ENCODE assay signal across 1 cellular context in the genomic region with DNA sequence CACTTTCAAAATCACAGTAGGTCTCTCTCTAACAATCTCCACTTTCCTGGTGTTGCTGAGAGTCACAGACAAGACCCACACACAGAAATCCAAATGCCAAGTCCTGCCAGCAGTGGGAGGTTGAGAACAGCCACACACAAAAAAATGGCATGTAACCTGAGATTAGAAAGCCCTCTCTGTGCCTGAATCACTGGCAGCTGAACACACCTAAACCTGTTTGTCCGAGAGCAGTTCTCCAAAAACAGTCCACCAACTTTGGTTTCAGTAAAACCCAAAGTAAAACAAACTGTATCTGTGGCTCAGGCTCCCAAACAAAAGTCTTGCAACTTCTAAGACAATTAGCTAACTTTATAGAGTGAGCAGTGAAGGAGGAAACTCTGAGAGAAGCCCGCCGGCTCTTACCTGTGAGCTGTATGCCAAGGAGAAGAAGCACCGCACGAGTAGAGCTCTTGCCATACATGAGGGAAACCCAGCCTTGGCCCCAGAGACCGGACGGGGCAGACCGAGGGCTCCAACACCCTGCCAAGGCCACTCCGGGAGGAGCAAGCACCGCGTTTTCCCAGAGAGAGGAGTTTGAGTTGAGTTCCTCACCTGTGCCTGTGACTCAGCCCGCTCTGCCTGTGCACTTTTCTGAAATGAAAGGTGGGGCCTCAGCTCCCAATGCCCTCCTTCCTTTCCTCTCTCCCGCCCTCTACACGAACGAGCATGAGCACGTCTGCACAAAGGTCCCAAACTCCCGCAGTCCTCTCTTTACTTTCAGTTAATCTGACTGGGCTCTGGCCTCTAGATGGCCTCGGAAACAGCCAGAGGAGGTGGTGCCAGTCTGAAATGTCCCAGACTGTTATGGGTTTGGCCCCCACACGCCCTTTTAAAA.
TF ChIP-seq lines count a peak whose summit lies in the region.

A gene (minus strand): TSS at position 604 of the 874 bp plus-strand sequence. CDS start 144 bp downstream, at position 460.

TF ChIP-seq in HepG2, 621 proteins besides CTCF, POLR2A, EP300 and RAD21 (continued from another document and continues in another):
- TF ChIP-seq, protein P1, sequence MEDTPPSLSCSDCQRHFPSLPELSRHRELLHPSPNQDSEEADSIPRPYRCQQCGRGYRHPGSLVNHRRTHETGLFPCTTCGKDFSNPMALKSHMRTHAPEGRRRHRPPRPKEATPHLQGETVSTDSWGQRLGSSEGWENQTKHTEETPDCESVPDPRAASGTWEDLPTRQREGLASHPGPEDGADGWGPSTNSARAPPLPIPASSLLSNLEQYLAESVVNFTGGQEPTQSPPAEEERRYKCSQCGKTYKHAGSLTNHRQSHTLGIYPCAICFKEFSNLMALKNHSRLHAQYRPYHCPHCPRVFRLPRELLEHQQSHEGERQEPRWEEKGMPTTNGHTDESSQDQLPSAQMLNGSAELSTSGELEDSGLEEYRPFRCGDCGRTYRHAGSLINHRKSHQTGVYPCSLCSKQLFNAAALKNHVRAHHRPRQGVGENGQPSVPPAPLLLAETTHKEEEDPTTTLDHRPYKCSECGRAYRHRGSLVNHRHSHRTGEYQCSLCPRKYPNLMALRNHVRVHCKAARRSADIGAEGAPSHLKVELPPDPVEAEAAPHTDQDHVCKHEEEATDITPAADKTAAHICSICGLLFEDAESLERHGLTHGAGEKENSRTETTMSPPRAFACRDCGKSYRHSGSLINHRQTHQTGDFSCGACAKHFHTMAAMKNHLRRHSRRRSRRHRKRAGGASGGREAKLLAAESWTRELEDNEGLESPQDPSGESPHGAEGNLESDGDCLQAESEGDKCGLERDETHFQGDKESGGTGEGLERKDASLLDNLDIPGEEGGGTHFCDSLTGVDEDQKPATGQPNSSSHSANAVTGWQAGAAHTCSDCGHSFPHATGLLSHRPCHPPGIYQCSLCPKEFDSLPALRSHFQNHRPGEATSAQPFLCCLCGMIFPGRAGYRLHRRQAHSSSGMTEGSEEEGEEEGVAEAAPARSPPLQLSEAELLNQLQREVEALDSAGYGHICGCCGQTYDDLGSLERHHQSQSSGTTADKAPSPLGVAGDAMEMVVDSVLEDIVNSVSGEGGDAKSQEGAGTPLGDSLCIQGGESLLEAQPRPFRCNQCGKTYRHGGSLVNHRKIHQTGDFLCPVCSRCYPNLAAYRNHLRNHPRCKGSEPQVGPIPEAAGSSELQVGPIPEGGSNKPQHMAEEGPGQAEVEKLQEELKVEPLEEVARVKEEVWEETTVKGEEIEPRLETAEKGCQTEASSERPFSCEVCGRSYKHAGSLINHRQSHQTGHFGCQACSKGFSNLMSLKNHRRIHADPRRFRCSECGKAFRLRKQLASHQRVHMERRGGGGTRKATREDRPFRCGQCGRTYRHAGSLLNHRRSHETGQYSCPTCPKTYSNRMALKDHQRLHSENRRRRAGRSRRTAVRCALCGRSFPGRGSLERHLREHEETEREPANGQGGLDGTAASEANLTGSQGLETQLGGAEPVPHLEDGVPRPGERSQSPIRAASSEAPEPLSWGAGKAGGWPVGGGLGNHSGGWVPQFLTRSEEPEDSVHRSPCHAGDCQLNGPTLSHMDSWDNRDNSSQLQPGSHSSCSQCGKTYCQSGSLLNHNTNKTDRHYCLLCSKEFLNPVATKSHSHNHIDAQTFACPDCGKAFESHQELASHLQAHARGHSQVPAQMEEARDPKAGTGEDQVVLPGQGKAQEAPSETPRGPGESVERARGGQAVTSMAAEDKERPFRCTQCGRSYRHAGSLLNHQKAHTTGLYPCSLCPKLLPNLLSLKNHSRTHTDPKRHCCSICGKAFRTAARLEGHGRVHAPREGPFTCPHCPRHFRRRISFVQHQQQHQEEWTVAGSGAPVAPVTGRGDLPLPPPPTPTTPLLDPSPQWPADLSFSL (CRISPR knock-in tag; IDR thresholded peaks at IDR 0.05) = no peak
- TF ChIP-seq ZNF382 (CRISPR knock-in tag; IDR thresholded peaks at IDR 0.05; ENCODE audit: borderline replicate concordance) (no peak), CHCHD3 (CRISPR knock-in tag; IDR thresholded peaks at IDR 0.05) (no peak), GATAD1 (CRISPR knock-in tag; IDR thresholded peaks at IDR 0.05) (no peak; the same call in 1 of the 2 replicates), NR2F2 (IDR thresholded peaks at IDR 0.05; ENCODE audit: borderline replicate concordance, low read depth) (no peak), MEIS2 (CRISPR knock-in tag; IDR thresholded peaks at IDR 0.05) (no peak), NFE2 (CRISPR knock-in tag; IDR thresholded peaks at IDR 0.05) (no peak), RARA (CRISPR knock-in tag; IDR thresholded peaks at IDR 0.05) (peak; percentile 26; the same call in 1 of the 2 replicates), CBFB (CRISPR knock-in tag; IDR thresholded peaks at IDR 0.05) (no peak), KDM2A (CRISPR knock-in tag; IDR thresholded peaks at IDR 0.05; ENCODE audit: borderline replicate concordance, low read depth) (no peak), SUZ12 (IDR thresholded peaks at IDR 0.05; ENCODE audit: low read depth, low read length) (no peak), RXRA (CRISPR knock-in tag; IDR thresholded peaks at IDR 0.05) (no peak), HNRNPUL1 (IDR thresholded peaks at IDR 0.05; ENCODE audit: low read depth, low read length) (no peak), PAX8 (CRISPR knock-in tag; IDR thresholded peaks at IDR 0.05; ENCODE audit: borderline replicate concordance) (no peak), SATB2 (CRISPR knock-in tag; IDR thresholded peaks at IDR 0.05) (no peak), SOX13 (IDR thresholded peaks at IDR 0.05) (no peak), SOX13 (CRISPR knock-in tag; conservative IDR thresholded peaks at IDR 0.05 in 1 of 2, IDR thresholded peaks at IDR 0.05 in 1 of 2) (peak in 1 of 2 experiments; percentile 3; a peak in 1 of 4 replicates), EEA1 (CRISPR knock-in tag; IDR thresholded peaks at IDR 0.05; ENCODE audit: borderline replicate concordance) (no peak), ZNF564 (CRISPR knock-in tag; IDR thresholded peaks at IDR 0.05) (peak; percentile 74; the same call in 1 of the 2 replicates), TRIM24 (CRISPR knock-in tag; IDR thresholded peaks at IDR 0.05) (no peak), REPIN1 (CRISPR knock-in tag; IDR thresholded peaks at IDR 0.05; ENCODE audit: borderline replicate concordance, low read depth) (peak; percentile 21; the same call in 1 of the 2 replicates), ZNF883 (CRISPR knock-in tag; IDR thresholded peaks at IDR 0.05; ENCODE audit: not compliant biosample characterization) (peak; percentile 47), AGO1 (IDR thresholded peaks at IDR 0.05; ENCODE audit: low read depth, low read length, poor library complexity, severe bottlenecking) (no peak), STAG1 (CRISPR knock-in tag; IDR thresholded peaks at IDR 0.05) (peak; percentile 19; the same call in 1 of the 2 replicates), ZNF776 (CRISPR knock-in tag; IDR thresholded peaks at IDR 0.05) (no peak; the same call in 1 of the 2 replicates), ZNF678 (CRISPR knock-in tag; IDR thresholded peaks at IDR 0.05) (no peak)
- TF ChIP-seq, protein P2, sequence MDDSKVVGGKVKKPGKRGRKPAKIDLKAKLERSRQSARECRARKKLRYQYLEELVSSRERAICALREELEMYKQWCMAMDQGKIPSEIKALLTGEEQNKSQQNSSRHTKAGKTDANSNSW (CRISPR knock-in tag; IDR thresholded peaks at IDR 0.05; ENCODE audit: borderline replicate concordance) = no peak
- TF ChIP-seq, protein P3, sequence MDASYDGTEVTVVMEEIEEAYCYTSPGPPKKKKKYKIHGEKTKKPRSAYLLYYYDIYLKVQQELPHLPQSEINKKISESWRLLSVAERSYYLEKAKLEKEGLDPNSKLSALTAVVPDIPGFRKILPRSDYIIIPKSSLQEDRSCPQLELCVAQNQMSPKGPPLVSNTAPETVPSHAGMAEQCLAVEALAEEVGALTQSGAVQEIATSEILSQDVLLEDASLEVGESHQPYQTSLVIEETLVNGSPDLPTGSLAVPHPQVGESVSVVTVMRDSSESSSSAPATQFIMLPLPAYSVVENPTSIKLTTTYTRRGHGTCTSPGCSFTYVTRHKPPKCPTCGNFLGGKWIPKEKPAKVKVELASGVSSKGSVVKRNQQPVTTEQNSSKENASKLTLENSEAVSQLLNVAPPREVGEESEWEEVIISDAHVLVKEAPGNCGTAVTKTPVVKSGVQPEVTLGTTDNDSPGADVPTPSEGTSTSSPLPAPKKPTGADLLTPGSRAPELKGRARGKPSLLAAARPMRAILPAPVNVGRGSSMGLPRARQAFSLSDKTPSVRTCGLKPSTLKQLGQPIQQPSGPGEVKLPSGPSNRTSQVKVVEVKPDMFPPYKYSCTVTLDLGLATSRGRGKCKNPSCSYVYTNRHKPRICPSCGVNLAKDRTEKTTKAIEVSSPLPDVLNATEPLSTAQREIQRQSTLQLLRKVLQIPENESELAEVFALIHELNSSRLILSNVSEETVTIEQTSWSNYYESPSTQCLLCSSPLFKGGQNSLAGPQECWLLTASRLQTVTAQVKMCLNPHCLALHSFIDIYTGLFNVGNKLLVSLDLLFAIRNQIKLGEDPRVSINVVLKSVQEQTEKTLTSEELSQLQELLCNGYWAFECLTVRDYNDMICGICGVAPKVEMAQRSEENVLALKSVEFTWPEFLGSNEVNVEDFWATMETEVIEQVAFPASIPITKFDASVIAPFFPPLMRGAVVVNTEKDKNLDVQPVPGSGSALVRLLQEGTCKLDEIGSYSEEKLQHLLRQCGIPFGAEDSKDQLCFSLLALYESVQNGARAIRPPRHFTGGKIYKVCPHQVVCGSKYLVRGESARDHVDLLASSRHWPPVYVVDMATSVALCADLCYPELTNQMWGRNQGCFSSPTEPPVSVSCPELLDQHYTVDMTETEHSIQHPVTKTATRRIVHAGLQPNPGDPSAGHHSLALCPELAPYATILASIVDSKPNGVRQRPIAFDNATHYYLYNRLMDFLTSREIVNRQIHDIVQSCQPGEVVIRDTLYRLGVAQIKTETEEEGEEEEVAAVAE (CRISPR knock-in tag; IDR thresholded peaks at IDR 0.05; ENCODE audit: borderline replicate concordance) = no peak; the same call in 1 of the 2 replicates
- TF ChIP-seq, protein P4, sequence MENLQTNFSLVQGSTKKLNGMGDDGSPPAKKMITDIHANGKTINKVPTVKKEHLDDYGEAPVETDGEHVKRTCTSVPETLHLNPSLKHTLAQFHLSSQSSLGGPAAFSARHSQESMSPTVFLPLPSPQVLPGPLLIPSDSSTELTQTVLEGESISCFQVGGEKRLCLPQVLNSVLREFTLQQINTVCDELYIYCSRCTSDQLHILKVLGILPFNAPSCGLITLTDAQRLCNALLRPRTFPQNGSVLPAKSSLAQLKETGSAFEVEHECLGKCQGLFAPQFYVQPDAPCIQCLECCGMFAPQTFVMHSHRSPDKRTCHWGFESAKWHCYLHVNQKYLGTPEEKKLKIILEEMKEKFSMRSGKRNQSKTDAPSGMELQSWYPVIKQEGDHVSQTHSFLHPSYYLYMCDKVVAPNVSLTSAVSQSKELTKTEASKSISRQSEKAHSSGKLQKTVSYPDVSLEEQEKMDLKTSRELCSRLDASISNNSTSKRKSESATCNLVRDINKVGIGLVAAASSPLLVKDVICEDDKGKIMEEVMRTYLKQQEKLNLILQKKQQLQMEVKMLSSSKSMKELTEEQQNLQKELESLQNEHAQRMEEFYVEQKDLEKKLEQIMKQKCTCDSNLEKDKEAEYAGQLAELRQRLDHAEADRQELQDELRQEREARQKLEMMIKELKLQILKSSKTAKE (CRISPR knock-in tag; IDR thresholded peaks at IDR 0.05; ENCODE audit: borderline replicate concordance) = no peak
- TF ChIP-seq, protein P5, sequence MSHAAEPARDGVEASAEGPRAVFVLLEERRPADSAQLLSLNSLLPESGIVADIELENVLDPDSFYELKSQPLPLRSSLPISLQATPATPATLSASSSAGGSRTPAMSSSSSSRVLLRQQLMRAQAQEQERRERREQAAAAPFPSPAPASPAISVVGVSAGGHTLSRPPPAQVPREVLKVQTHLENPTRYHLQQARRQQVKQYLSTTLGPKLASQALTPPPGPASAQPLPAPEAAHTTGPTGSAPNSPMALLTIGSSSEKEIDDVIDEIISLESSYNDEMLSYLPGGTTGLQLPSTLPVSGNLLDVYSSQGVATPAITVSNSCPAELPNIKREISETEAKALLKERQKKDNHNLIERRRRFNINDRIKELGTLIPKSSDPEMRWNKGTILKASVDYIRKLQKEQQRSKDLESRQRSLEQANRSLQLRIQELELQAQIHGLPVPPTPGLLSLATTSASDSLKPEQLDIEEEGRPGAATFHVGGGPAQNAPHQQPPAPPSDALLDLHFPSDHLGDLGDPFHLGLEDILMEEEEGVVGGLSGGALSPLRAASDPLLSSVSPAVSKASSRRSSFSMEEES (CRISPR knock-in tag; IDR thresholded peaks at IDR 0.05) = no peak
- TF ChIP-seq, protein P6, sequence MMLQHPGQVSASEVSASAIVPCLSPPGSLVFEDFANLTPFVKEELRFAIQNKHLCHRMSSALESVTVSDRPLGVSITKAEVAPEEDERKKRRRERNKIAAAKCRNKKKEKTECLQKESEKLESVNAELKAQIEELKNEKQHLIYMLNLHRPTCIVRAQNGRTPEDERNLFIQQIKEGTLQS (CRISPR knock-in tag; IDR thresholded peaks at IDR 0.05) = no peak; the same call in 1 of the 2 replicates
- TF ChIP-seq, protein P7, sequence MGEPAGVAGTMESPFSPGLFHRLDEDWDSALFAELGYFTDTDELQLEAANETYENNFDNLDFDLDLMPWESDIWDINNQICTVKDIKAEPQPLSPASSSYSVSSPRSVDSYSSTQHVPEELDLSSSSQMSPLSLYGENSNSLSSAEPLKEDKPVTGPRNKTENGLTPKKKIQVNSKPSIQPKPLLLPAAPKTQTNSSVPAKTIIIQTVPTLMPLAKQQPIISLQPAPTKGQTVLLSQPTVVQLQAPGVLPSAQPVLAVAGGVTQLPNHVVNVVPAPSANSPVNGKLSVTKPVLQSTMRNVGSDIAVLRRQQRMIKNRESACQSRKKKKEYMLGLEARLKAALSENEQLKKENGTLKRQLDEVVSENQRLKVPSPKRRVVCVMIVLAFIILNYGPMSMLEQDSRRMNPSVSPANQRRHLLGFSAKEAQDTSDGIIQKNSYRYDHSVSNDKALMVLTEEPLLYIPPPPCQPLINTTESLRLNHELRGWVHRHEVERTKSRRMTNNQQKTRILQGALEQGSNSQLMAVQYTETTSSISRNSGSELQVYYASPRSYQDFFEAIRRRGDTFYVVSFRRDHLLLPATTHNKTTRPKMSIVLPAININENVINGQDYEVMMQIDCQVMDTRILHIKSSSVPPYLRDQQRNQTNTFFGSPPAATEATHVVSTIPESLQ (CRISPR knock-in tag; conservative IDR thresholded peaks at IDR 0.05) = no peak
- TF ChIP-seq, protein P8, sequence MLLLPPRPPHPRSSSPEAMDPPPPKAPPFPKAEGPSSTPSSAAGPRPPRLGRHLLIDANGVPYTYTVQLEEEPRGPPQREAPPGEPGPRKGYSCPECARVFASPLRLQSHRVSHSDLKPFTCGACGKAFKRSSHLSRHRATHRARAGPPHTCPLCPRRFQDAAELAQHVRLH (CRISPR knock-in tag; IDR thresholded peaks at IDR 0.05; ENCODE audit: borderline replicate concordance, low read depth) = no peak
- TF ChIP-seq, protein P9, sequence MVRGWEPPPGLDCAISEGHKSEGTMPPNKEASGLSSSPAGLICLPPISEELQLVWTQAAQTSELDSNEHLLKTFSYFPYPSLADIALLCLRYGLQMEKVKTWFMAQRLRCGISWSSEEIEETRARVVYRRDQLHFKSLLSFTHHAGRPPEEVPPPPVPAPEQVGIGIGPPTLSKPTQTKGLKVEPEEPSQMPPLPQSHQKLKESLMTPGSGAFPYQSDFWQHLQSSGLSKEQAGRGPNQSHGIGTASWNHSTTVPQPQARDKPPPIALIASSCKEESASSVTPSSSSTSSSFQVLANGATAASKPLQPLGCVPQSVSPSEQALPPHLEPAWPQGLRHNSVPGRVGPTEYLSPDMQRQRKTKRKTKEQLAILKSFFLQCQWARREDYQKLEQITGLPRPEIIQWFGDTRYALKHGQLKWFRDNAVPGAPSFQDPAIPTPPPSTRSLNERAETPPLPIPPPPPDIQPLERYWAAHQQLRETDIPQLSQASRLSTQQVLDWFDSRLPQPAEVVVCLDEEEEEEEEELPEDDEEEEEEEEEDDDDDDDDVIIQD (CRISPR knock-in tag; IDR thresholded peaks at IDR 0.05; ENCODE audit: low read depth) = 0 out of 2 replicates have a peak, but pooled peaks have one; percentile 22
